8 cellular contexts compared by ENCODE assay signal in genomic region chr7:2100278-2101205, GRCh38.
DNase-seq lines count a peak whose midpoint lies in the region; ATAC-seq, FAIRE-seq and TF ChIP-seq lines count a peak whose summit lies in the region.

No MANE protein-coding gene starts in this region.

- POLR2A ChIA-PET in HEK293T (lab: Yijun Ruan, JAX): no interaction called here

- peak; percentile 41 for DNase-seq in COLO668 (lab: John Stamatoyannopoulos, UW; ENCODE audit: unreplicated experiment)
- no peak for DNase-seq in posterior vena cava (ENCODE audit: low spot score)
- DNase-seq in D721Med (ENCODE audit: insufficient read length, low spot score): no peak
- DNase-seq in HEK293T (ENCODE audit: extremely low spot score): no peak
- no peak for DNase-seq in esophagus squamous epithelium (lab: John Stamatoyannopoulos, UW)

- H3K36me3 ChIP-seq in KOPT-K1 (ENCODE audit: insufficient read depth, low read length) (peaks cover 13% of the 10 kb centered on the region; the same call in 1 of the 2 replicates), esophagus squamous epithelium (no peaks in the 10 kb centered on the region)

- 74 to 87% methylated on average over 6 to 27 of the region's 31 CpGs for WGBS in esophagus squamous epithelium, 2 donors

- H3K9me3 ChIP-seq in KOPT-K1 (ENCODE audit: insufficient read depth, low read length, poor library complexity, severe bottlenecking) (no peaks in the 10 kb centered on the region), esophagus squamous epithelium (no peaks in the 10 kb centered on the region)

- peaks cover 4 to 24% (median 9%) of the 10 kb centered on the region in 3 donors for H3K4me1 ChIP-seq in esophagus squamous epithelium

- CTCF ChIA-PET in HEK293T (lab: Yijun Ruan, JAX): no interaction called here

- intact Hi-C loops in posterior vena cava (cut with DNase I): no loop called here
- intact Hi-C loops in esophagus squamous epithelium (cut with DNase I): no loop called here

- no peak for TF ChIP-seq POLR2A in esophagus squamous epithelium (IDR thresholded peaks at IDR 0.05)

- TF ChIP-seq CTCF in D721Med (IDR thresholded peaks at IDR 0.05; ENCODE audit: insufficient read depth, missing control alignments) (no peak), esophagus squamous epithelium (IDR thresholded peaks at IDR 0.05) (no peak)

- H3K27ac ChIP-seq in KOPT-K1 (ENCODE audit: low read depth, low read length, poor library complexity, severe bottlenecking) (peak overlapping the region; percentile 65), esophagus squamous epithelium (no peak overlapping the region)

- FAIRE-seq in D721Med (lab: Jason Lieb, UNC): no peak

- ATAC-seq in GM19023 (IDR thresholded peaks at IDR 0.05; ENCODE audit: unreplicated experiment) (peak; percentile 63), esophagus mucosa (peak; percentile 23)

- H3K4me3 ChIP-seq in esophagus squamous epithelium: no peak overlapping the region

- H3K27me3 ChIP-seq in esophagus squamous epithelium: no peaks in the 10 kb centered on the region

TF ChIP-seq in HEK293T, 16 proteins besides CTCF, POLR2A, EP300 and RAD21:
- TF ChIP-seq FOXA1 (IDR thresholded peaks at IDR 0.05) (no peak), NFRKB (IDR thresholded peaks at IDR 0.05) (no peak), L3MBTL2 (conservative IDR thresholded peaks at IDR 0.05) (no peak), BHLHE40 (IDR thresholded peaks at IDR 0.05; ENCODE audit: borderline replicate concordance) (no peak), ARNT (IDR thresholded peaks at IDR 0.05) (no peak), FOXM1 (IDR thresholded peaks at IDR 0.05; ENCODE audit: borderline replicate concordance) (no peak), FOXK2 (IDR thresholded peaks at IDR 0.05) (no peak), SUZ12 (IDR thresholded peaks at IDR 0.05) (no peak), HDGF (IDR thresholded peaks at IDR 0.05; ENCODE audit: borderline replicate concordance) (no peak), LEF1 (IDR thresholded peaks at IDR 0.05; ENCODE audit: borderline replicate concordance) (no peak), ZNF384 (IDR thresholded peaks at IDR 0.05) (no peak), ELF4 (IDR thresholded peaks at IDR 0.05) (no peak), SP1 (IDR thresholded peaks at IDR 0.05) (no peak), CTBP1 (IDR thresholded peaks at IDR 0.05; ENCODE audit: borderline replicate concordance) (no peak), TARDBP (IDR thresholded peaks at IDR 0.05) (no peak), PKNOX1 (IDR thresholded peaks at IDR 0.05) (no peak)
TF ChIP-seq in HEK293T: peak in this region for 0.
